15 cellular contexts compared by ENCODE assay signal in the genomic region with DNA sequence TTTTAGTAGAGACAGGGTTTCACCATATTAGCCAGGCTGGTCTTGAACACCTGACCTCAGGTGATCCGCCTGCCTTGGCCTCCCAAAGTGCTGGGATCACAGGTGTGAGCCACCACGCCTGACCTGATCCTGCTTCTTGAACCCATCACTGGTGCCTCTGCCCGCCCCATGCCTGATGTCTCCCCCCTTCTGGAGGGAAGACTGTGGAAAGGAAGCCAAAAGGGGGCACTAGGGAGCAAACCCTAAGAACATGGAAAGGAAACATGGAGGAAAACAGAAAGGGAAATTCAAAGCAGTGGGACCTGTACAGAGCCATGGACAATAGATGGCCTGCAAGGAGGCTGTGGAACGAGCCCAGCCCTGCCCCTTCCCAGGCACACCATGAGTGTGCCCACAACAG. TPM values are rescaled to one million over a fixed set of nuclear protein-coding genes. Genes with fewer than 3 reads are reported as not detected.
DNase-seq lines count a peak whose midpoint lies in the region; ATAC-seq and TF ChIP-seq lines count a peak whose summit lies in the region.
"Had no signal": no experiment of that assay in that cellular context is flagged by ENCODE, and none has a peak within 500 bp of the region (broad histone marks: within the 10 kb centered on the region; RNA-seq: fewer than 3 reads in every experiment).

No MANE protein-coding gene starts in this region.

- DNase-seq in A673 (ENCODE audit: low spot score): no peak
- peak; percentile 23 for DNase-seq in ELR (ENCODE audit: low read depth)
- DNase-seq in Panc1 (ENCODE audit: low read depth, low spot score): no peak
- DNase-seq in endodermal cell: peak; percentile 53
- DNase-seq in left lung: no peak
- no peak for DNase-seq in NCI-H1694 (lab: John Stamatoyannopoulos, UW)
- no peak for DNase-seq in mesenteric fat pad (ENCODE audit: low spot score)
- DNase-seq: AML-193; caudate nucleus; EL; NCI-H1436 treated with DMSO at 0.1 percent for 48 hours; stimulated activated CD4-positive, alpha-beta T cell treated with anti-CD3 and anti-CD28 coated beads, Interleukin-12 subunit alpha, Interleukin-12 subunit beta, amount 100 ng/mL, for 4 hours had no signal

- H3K9me3 Mint-ChIP-seq in endodermal cell: no peaks in the 10 kb centered on the region
- H3K9me3 Mint-ChIP-seq: activated naive CD4-positive, alpha-beta T cell treated with anti-CD3 and anti-CD28 coated beads, Interleukin-2, amount 50 U/mL, for 72 hours had no signal

- BruUV-seq in A673 (replicated peaks; lab: Mats Ljungman, UMichigan) (no TSS peak), Panc1 (replicated peaks; lab: Mats Ljungman, UMichigan) (no TSS peak)

- H3K36me3 ChIP-seq in A673 (ENCODE audit: insufficient read depth, low read length, poor library complexity, severe bottlenecking): no peaks in the 10 kb centered on the region
- no peaks in the 10 kb centered on the region for H3K36me3 ChIP-seq in Panc1 (ENCODE audit: control insufficient read depth, insufficient read depth, low read length)
- no peaks in the 10 kb centered on the region for H3K36me3 ChIP-seq in endodermal cell (ENCODE audit: control insufficient read depth, insufficient read depth, low read length)
- H3K36me3 ChIP-seq in left lung: peaks cover 0 to 22% of the 10 kb centered on the region in 2 donors

- no peak overlapping the region for H3K27ac Mint-ChIP-seq in endodermal cell

- 92 to 95% methylated on average over 4 of the region's 4 CpGs for WGBS in endodermal cell (ENCODE audit: insufficient coverage in 1 of 2, insufficient read length in 1 of 2), 2 experiments

- H3K27me3 ChIP-seq in A673 (replicated peaks; ENCODE audit: insufficient read depth, low read depth, low read length, poor library complexity) (no peaks in the 10 kb centered on the region), Panc1 (ENCODE audit: control insufficient read depth, insufficient read depth, low read length) (no peaks in the 10 kb centered on the region), endodermal cell (ENCODE audit: control insufficient read depth, insufficient read depth, low read length, poor library complexity, severe bottlenecking) (no peaks in the 10 kb centered on the region), left lung (no peaks in the 10 kb centered on the region)

- H3K9ac ChIP-seq in endodermal cell (ENCODE audit: extremely low read depth, low read length, poor library complexity, severe bottlenecking): no peak overlapping the region

- POLR2A ChIA-PET in A673 (lab: Charles Lee; ENCODE audit: low non-redundant PET): no interaction called here
- POLR2A ChIA-PET in Panc1 (lab: Charles Lee): no interaction called here

- ATAC-seq in Panc1 (peak; percentile 68), left lung (no peak), GM18868 (IDR thresholded peaks at IDR 0.05; ENCODE audit: unreplicated experiment) (no peak)
- ATAC-seq: activated CD4-positive, CD25-positive, alpha-beta regulatory T cell treated with anti-CD3 and anti-CD28 coated beads, Interleukin-2, amount 50 U/mL, for 24 hours; activated naive CD4-positive, alpha-beta T cell treated with anti-CD3 and anti-CD28 coated beads, Interleukin-2, amount 50 U/mL, for 72 hours had no signal

- intact Hi-C loops in A673 (cut with micrococcal nuclease; ENCODE audit: unreplicated experiment): no loop called here
- intact Hi-C loops in Panc1 (cut with micrococcal nuclease; ENCODE audit: unreplicated experiment): no loop called here
- intact Hi-C loops in left lung (cut with DNase I): no loop called here

- H3K4me1 ChIP-seq in A673 (ENCODE audit: insufficient read depth, low read length, poor library complexity, severe bottlenecking) (no peaks in the 10 kb centered on the region), Panc1 (ENCODE audit: control insufficient read depth, insufficient read depth, low read length) (no peaks in the 10 kb centered on the region), endodermal cell (ENCODE audit: control insufficient read depth, insufficient read depth, low read length) (no peaks in the 10 kb centered on the region), left lung (peaks cover 7 to 8% of the 10 kb centered on the region in 2 donors)

- H3K9me3 ChIP-seq in A673 (ENCODE audit: low read depth, low read length, poor library complexity, severe bottlenecking): no peaks in the 10 kb centered on the region
- H3K9me3 ChIP-seq in Panc1 (ENCODE audit: control insufficient read depth, insufficient read depth, low read depth, low read length): no peaks in the 10 kb centered on the region
- no peaks in the 10 kb centered on the region for H3K9me3 ChIP-seq in endodermal cell (ENCODE audit: control insufficient read depth, low read length)
- H3K9me3 ChIP-seq in left lung: no peaks in the 10 kb centered on the region

- H3K4me1 Mint-ChIP-seq in endodermal cell: peaks cover under 1% of the 10 kb centered on the region

- in situ Hi-C loops in Panc1 (cut with HindIII; ENCODE audit: low pct_unique_long_range_greater_than_20kb, low sequenced_read_pairs): no loop called here

- peaks cover 29% of the 10 kb centered on the region for H3K36me3 Mint-ChIP-seq in endodermal cell (ENCODE audit: low read depth)

- H3K27ac ChIP-seq in A673 (ENCODE audit: low read depth, low read length, poor library complexity, severe bottlenecking) (no peak overlapping the region), Panc1 (ENCODE audit: low read length) (no peak overlapping the region), endodermal cell (ENCODE audit: low read depth, low read length) (no peak overlapping the region), left lung (no peak overlapping the region)

- H3K4me3 ChIP-seq in A673 (ENCODE audit: low read depth, low read length, poor library complexity, severe bottlenecking): no peak overlapping the region
- no peak overlapping the region for H3K4me3 ChIP-seq in Panc1 (ENCODE audit: low read depth in 2 of 2, low read length in 2 of 2)
- H3K4me3 ChIP-seq in endodermal cell (ENCODE audit: low read length): no peak overlapping the region
- no peak overlapping the region for H3K4me3 ChIP-seq in left lung

- no peak overlapping the region for H3K4me3 Mint-ChIP-seq in endodermal cell

- CTCF ChIA-PET in A673 (lab: Charles Lee): no interaction called here
- CTCF ChIA-PET in Panc1 (lab: Charles Lee): no interaction called here

- TF ChIP-seq CTCF in A673 (conservative IDR thresholded peaks at IDR 0.05; ENCODE audit: low read depth, low read length) (peak; percentile 40; the same call in 1 of the 2 replicates), Panc1 (IDR thresholded peaks at IDR 0.05) (no peak), endodermal cell (conservative IDR thresholded peaks at IDR 0.05) (peak; percentile 49), left lung (IDR thresholded peaks at IDR 0.05) (no peak)

- H3K27me3 Mint-ChIP-seq in endodermal cell (ENCODE audit: insufficient read depth): no peaks in the 10 kb centered on the region

RNA-seq across cellular contexts. Expression of a gene that starts 31.1 kb away (rescaled TPM):
- total RNA-seq in A673 (2021): 591 and 676 TPM in 2 replicates
- 956 TPM for total RNA-seq in Panc1 (2021; ENCODE audit: unreplicated experiment)
- 789 TPM for polyA plus RNA-seq in Panc1 (2012; ENCODE audit: insufficient read length)
- total RNA-seq in endodermal cell: 100 to 1,000 TPM; 371 to 498 TPM
- polyA plus RNA-seq in endodermal cell (2013, experiment 1 of 2): 301 TPM
- polyA plus RNA-seq in endodermal cell (2013, experiment 2 of 2): 312 TPM
- total RNA-seq in left lung: 100 to 1,000 TPM; 288 to 550 TPM
- total RNA-seq in mesenteric fat pad: 1,109 TPM

Comparison
In these comparisons a context has a peak if more than half of its experiments do, and no peak if none do; other contexts are left out.
1. DNase-seq: peak in ELR (single experiment) and endodermal cell (single experiment); none in A673 (single experiment), Panc1 (single experiment), left lung (0 of 2), NCI-H1694 (single experiment) and mesenteric fat pad (single experiment).
2. CTCF ChIP-seq: peak in A673 (single experiment) and endodermal cell (single experiment); none in Panc1 (single experiment) and left lung (0 of 2).